ENCODE assay signal across 1 cellular context in the genomic region with DNA sequence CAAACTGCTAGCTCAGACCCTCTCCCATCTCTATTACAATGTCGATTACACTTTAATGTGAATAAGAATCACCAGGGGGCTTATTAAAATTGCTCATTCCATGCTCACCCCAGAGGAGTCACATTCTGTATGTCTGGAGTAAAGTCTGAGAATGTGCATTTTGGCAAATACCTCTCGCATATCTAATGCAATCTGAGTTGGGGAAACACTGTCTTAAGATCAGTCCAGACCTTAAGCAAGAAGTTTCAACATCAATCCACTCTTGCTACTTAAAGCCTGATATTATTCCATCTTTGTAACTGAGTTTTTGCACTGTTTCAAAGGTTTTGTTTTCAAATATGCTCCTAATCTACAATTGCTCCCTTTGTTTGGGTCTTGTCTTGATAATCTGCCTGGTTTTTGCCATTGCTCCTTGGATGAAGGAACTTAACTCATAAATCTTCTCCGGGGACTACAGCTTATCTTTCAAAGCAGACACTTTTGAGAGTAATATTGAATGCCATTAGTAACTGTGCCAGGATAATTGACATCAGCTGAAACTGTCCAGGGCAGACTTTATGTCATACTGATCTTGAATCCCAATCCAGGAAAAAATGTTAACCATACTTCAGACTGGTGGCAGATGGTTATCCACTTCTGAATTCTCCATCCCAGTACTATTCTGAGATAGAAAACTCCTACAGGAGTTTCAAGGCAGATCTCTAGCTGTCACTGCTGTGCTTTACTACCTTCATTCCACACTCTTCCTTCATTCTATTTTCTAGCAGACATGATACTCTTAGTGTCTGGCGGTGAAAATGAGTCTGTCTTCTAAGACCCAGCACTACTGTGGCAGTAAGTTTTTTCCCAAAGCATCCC.
TF ChIP-seq lines count a peak whose summit lies in the region.

No MANE protein-coding gene starts in this region.

TF ChIP-seq in SK-N-SH, 30 proteins besides CTCF, POLR2A, EP300 and RAD21 (continued from another document):
- TF ChIP-seq, protein P1, sequence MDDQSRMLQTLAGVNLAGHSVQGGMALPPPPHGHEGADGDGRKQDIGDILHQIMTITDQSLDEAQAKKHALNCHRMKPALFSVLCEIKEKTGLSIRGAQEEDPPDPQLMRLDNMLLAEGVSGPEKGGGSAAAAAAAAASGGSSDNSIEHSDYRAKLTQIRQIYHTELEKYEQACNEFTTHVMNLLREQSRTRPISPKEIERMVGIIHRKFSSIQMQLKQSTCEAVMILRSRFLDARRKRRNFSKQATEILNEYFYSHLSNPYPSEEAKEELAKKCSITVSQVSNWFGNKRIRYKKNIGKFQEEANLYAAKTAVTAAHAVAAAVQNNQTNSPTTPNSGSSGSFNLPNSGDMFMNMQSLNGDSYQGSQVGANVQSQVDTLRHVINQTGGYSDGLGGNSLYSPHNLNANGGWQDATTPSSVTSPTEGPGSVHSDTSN (IDR thresholded peaks at IDR 0.05), result peak; percentile 54
- TF ChIP-seq TCF12 (IDR thresholded peaks at IDR 0.05) (peak; percentile 50), RCOR1 (IDR thresholded peaks at IDR 0.05; ENCODE audit: low read length) (peak; percentile 57; the same call in 1 of the 2 replicates)
